25 cellular contexts compared by ENCODE assay signal in genomic region chr10:88890681-88891371, GRCh38. TPM values are rescaled to one million over a fixed set of nuclear protein-coding genes. Genes with fewer than 3 reads are reported as not detected.
DNase-seq lines count a peak whose midpoint lies in the region; ATAC-seq and TF ChIP-seq lines count a peak whose summit lies in the region.
"Had no signal": no experiment of that assay in that cellular context is flagged by ENCODE, and none has a peak within 500 bp of the region (broad histone marks: within the 10 kb centered on the region; RNA-seq: fewer than 3 reads in every experiment).

No MANE protein-coding gene starts in this region.

- no peaks in the 10 kb centered on the region for H4K20me1 ChIP-seq in IMR-90 (ENCODE audit: insufficient read depth, low read length)
- H4K20me1 ChIP-seq in smooth muscle cell (ENCODE audit: low read depth): no peaks in the 10 kb centered on the region

- H3K9me3 ChIP-seq in IMR-90 (ENCODE audit: control insufficient read depth, insufficient read depth, low read length) (no peaks in the 10 kb centered on the region), smooth muscle cell (replicated peaks; ENCODE audit: low read depth) (no peaks in the 10 kb centered on the region), tibial artery (no peaks in the 10 kb centered on the region), WERI-Rb-1 (ENCODE audit: severe bottlenecking) (no peaks in the 10 kb centered on the region)
- H3K9me3 ChIP-seq: adrenal gland, HAP-1, right atrium auricular region had no signal

- no peaks in the 10 kb centered on the region for H3K27me3 ChIP-seq in IMR-90 (ENCODE audit: control insufficient read depth, insufficient read depth, low read length)
- peaks cover 57% of the 10 kb centered on the region for H3K27me3 ChIP-seq in smooth muscle cell (ENCODE audit: low read depth)
- H3K27me3 ChIP-seq in tibial artery: no peaks in the 10 kb centered on the region
- no peaks in the 10 kb centered on the region for H3K27me3 ChIP-seq in WERI-Rb-1 (ENCODE audit: insufficient read depth, low read depth, severe bottlenecking)
- H3K27me3 ChIP-seq: adrenal gland, right atrium auricular region had no signal

- peak overlapping the region; percentile 91 to 94 for H4K8ac ChIP-seq in IMR-90 (ENCODE audit: low read depth in 2 of 2, low read length in 2 of 2)

- TF ChIP-seq CTCF in IMR-90 (conservative IDR thresholded peaks at IDR 0.05; ENCODE audit: low read depth, low read length): no peak
- TF ChIP-seq CTCF in choroid plexus epithelial cell (conservative IDR thresholded peaks at IDR 0.05; ENCODE audit: low read depth, low read length): no peak
- TF ChIP-seq CTCF in smooth muscle cell (IDR thresholded peaks at IDR 0.05; ENCODE audit: borderline replicate concordance, insufficient read depth, poor library complexity, severe bottlenecking): no peak
- TF ChIP-seq CTCF in tibial artery (IDR thresholded peaks at IDR 0.05): no peak
- no peak for TF ChIP-seq CTCF in WERI-Rb-1 (IDR thresholded peaks at IDR 0.05; ENCODE audit: low read depth, low read length)

- POLR2A ChIA-PET in IMR-90 (lab: Charles Lee; ENCODE audit: unreplicated experiment): no interaction called here
- POLR2A ChIA-PET in activated CD8-positive, alpha-beta T cell treated with anti-CD3 and anti-CD28 coated beads, Interleukin-2, amount 10 ng/mL, durations not matched to agents 7 days and 5 days (lab: Charles Lee): no interaction called here

- H3K27ac Mint-ChIP-seq in activated CD8-positive, alpha-beta T cell treated with anti-CD3 and anti-CD28 coated beads, Interleukin-2, amount 10 ng/mL, durations not matched to agents 7 days and 5 days: no peak overlapping the region
- H3K27ac Mint-ChIP-seq: activated CD4-positive, alpha-beta T cell treated with anti-CD3 and anti-CD28 coated beads, Interleukin-2, amount 10 ng/mL, durations not matched to agents 24 days and 14 days; CD4-positive, alpha-beta T cell; type B pancreatic cell had no signal

- peak overlapping the region; percentile 48; the same call in 1 of the 2 replicates for H3K9ac ChIP-seq in IMR-90 (ENCODE audit: low read depth, low read length)
- H3K9ac ChIP-seq in smooth muscle cell (ENCODE audit: low read depth): no peak overlapping the region
- H3K9ac ChIP-seq: parathyroid adenoma had no signal

- peak overlapping the region; percentile 98 for H2AK5ac ChIP-seq in IMR-90 (ENCODE audit: low read depth, low read length)

- WGBS in IMR-90 (ENCODE audit: extremely low coverage in 2 of 2, insufficient read length in 1 of 2), 2 experiments: no CpG with 5 or more reads among the region's 4 CpGs
- 86% methylated on average over 4 of the region's 4 CpGs for WGBS in smooth muscle cell (ENCODE audit: low lambda C conversion rate)

- H3K14ac ChIP-seq in IMR-90 (replicated peaks; ENCODE audit: low read depth, low read length): peak overlapping the region; percentile 92

- H2AK9ac ChIP-seq in IMR-90 (replicated peaks; ENCODE audit: low read depth, low read length, poor library complexity): no peak overlapping the region

- H2AFZ ChIP-seq in IMR-90 (replicated peaks; ENCODE audit: low read length, poor library complexity) (no peak overlapping the region), smooth muscle cell (ENCODE audit: low read depth) (no peak overlapping the region)
- H2AFZ ChIP-seq: parathyroid adenoma had no signal

- H2BK5ac ChIP-seq in IMR-90 (ENCODE audit: low read depth, low read length, poor library complexity, severe bottlenecking): peak overlapping the region; percentile 94

- H3K27me3 Mint-ChIP-seq in activated CD8-positive, alpha-beta T cell treated with anti-CD3 and anti-CD28 coated beads, Interleukin-2, amount 10 ng/mL, durations not matched to agents 7 days and 5 days (ENCODE audit: low read depth): no peaks in the 10 kb centered on the region
- H3K27me3 Mint-ChIP-seq: activated CD4-positive, alpha-beta T cell treated with anti-CD3 and anti-CD28 coated beads, Interleukin-2, amount 10 ng/mL, durations not matched to agents 24 days and 14 days; CD4-positive, alpha-beta T cell; type B pancreatic cell had no signal

- H3K4me3 ChIP-seq in IMR-90 (ENCODE audit: insufficient read depth, low read depth, low read length) (no peak overlapping the region), choroid plexus epithelial cell (ENCODE audit: low read depth, low read length) (no peak overlapping the region), smooth muscle cell (no peak overlapping the region), tibial artery (no peak overlapping the region), WERI-Rb-1 (ENCODE audit: low read depth, low read length) (no peak overlapping the region)
- H3K4me3 ChIP-seq: adrenal gland, HAP-1, right atrium auricular region had no signal

- CTCF ChIA-PET in IMR-90 (lab: Yijun Ruan, JAX): no interaction called here
- CTCF ChIA-PET in activated CD8-positive, alpha-beta T cell treated with anti-CD3 and anti-CD28 coated beads, Interleukin-2, amount 10 ng/mL, durations not matched to agents 7 days and 5 days (lab: Charles Lee): interaction anchor here (0.5 to 1.8 kb wide), 2 partner anchors 9 to 44 kb away, joined by 3 to 7 read pairs; no protein-coding TSS in a partner anchor

- H3K56ac ChIP-seq in IMR-90 (ENCODE audit: extremely low read depth, insufficient read depth, low read length): peak overlapping the region; percentile 45

- no peaks in the 10 kb centered on the region for H3K9me3 Mint-ChIP-seq in activated CD8-positive, alpha-beta T cell treated with anti-CD3 and anti-CD28 coated beads, Interleukin-2, amount 10 ng/mL, durations not matched to agents 7 days and 5 days (ENCODE audit: insufficient read depth)
- H3K9me3 Mint-ChIP-seq: activated CD4-positive, alpha-beta T cell treated with anti-CD3 and anti-CD28 coated beads, Interleukin-2, amount 10 ng/mL, durations not matched to agents 24 days and 14 days; activated T-cell treated with anti-CD3 and anti-CD28 coated beads, Interleukin-2, amount 50 U/mL, for 4 hours; CD4-positive, alpha-beta T cell; type B pancreatic cell had no signal

- TF ChIP-seq POLR2A in IMR-90 (IDR thresholded peaks at IDR 0.05; ENCODE audit: low read depth, low read length): no peak

- H4K5ac ChIP-seq in IMR-90 (ENCODE audit: low read depth, low read length): peak overlapping the region; percentile 92

- H3K4me1 ChIP-seq in IMR-90 (ENCODE audit: control insufficient read depth, insufficient read depth, low read length) (peaks cover 39% of the 10 kb centered on the region), smooth muscle cell (ENCODE audit: low read depth) (no peaks in the 10 kb centered on the region), tibial artery (no peaks in the 10 kb centered on the region)

- intact Hi-C loops in IMR-90 (cut with micrococcal nuclease): no loop called here
- intact Hi-C loops in tibial artery (cut with DNase I; ENCODE audit: low total_unique reads): no loop called here

- BruUV-seq in IMR-90 (replicated peaks; lab: Mats Ljungman, UMichigan): no TSS peak

- H3K4me2 ChIP-seq in IMR-90 (ENCODE audit: low read depth, low read length) (peak overlapping the region; percentile 74), smooth muscle cell (peak overlapping the region; percentile 2)

- H3K27ac ChIP-seq in IMR-90 (ENCODE audit: insufficient read depth, low read length) (peak overlapping the region; percentile 92), smooth muscle cell (ENCODE audit: low read depth) (no peak overlapping the region), tibial artery (no peak overlapping the region), WERI-Rb-1 (no peak overlapping the region)
- H3K27ac ChIP-seq: parathyroid adenoma, right atrium auricular region had no signal

- H3K4me3 Mint-ChIP-seq in activated CD8-positive, alpha-beta T cell treated with anti-CD3 and anti-CD28 coated beads, Interleukin-2, amount 10 ng/mL, durations not matched to agents 7 days and 5 days: no peak overlapping the region
- H3K4me3 Mint-ChIP-seq: activated T-cell treated with anti-CD3 and anti-CD28 coated beads, Interleukin-2, amount 50 U/mL, for 4 hours; CD4-positive, alpha-beta T cell; type B pancreatic cell had no signal

- H3K18ac ChIP-seq in IMR-90 (ENCODE audit: low read depth, low read length): peak overlapping the region; percentile 96; the same call in 1 of the 2 replicates

- peak overlapping the region; percentile 91 for H2BK15ac ChIP-seq in IMR-90 (ENCODE audit: low read depth, low read length)

- peak overlapping the region; percentile 71 for H3K23ac ChIP-seq in IMR-90 (ENCODE audit: low read depth, low read length)

- H3K4ac ChIP-seq in IMR-90 (ENCODE audit: low read depth, low read length): peak overlapping the region; percentile 82

- H2BK120ac ChIP-seq in IMR-90 (ENCODE audit: low read depth, low read length): peak overlapping the region; percentile 96

- ATAC-seq in IMR-90 (ENCODE audit: low read depth): peak; percentile 63
- no peak for ATAC-seq in activated CD8-positive, alpha-beta T cell treated with anti-CD3 and anti-CD28 coated beads, Interleukin-2, amount 10 ng/mL, durations not matched to agents 7 days and 5 days
- ATAC-seq: activated T-cell treated with anti-CD3 and anti-CD28 coated beads, Interleukin-2, amount 50 U/mL, for 4 hours had no signal

- H3K36me3 Mint-ChIP-seq in activated CD8-positive, alpha-beta T cell treated with anti-CD3 and anti-CD28 coated beads, Interleukin-2, amount 10 ng/mL, durations not matched to agents 7 days and 5 days (ENCODE audit: low read depth): peaks cover 45% of the 10 kb centered on the region
- H3K36me3 Mint-ChIP-seq: type B pancreatic cell had no signal

- peaks cover 76% of the 10 kb centered on the region for H3K4me1 Mint-ChIP-seq in activated CD8-positive, alpha-beta T cell treated with anti-CD3 and anti-CD28 coated beads, Interleukin-2, amount 10 ng/mL, durations not matched to agents 7 days and 5 days (ENCODE audit: low read depth)

- dilution Hi-C loops in IMR-90 (cut with HindIII; ENCODE audit: low sequenced_read_pairs, unreplicated experiment): no loop called here

- TF ChIP-seq RAD21 in IMR-90 (IDR thresholded peaks at IDR 0.05; ENCODE audit: low read length): no peak

- in situ Hi-C loops in IMR-90 (cut with MboI; ENCODE audit: low sequenced_read_pairs): no loop called here

- DNase-seq in ELR (ENCODE audit: low read depth) (peak; percentile 22), IMR-90 (peak; percentile 56), choroid plexus epithelial cell (ENCODE audit: low read depth) (peak; percentile 55), smooth muscle cell (lab: John Stamatoyannopoulos, UW; ENCODE audit: unreplicated experiment) (no peak), tibial artery (no peak), WERI-Rb-1 (no peak)
- DNase-seq in activated CD8-positive, alpha-beta T cell treated with anti-CD3 and anti-CD28 coated beads, Interleukin-2, amount 10 ng/mL, durations not matched to agents 7 days and 5 days: no peak
- DNase-seq: activated CD4-positive, alpha-beta T cell treated with anti-CD3 and anti-CD28 coated beads, Interleukin-2, amount 10 ng/mL, durations not matched to agents 24 days and 14 days; activated gamma-delta T cell treated with Interleukin-2 at 50 U/mL for 16 hours; activated T-cell treated with anti-CD3 and anti-CD28 coated beads, Interleukin-2, amount 50 U/mL, for 4 hours; adrenal gland; CD4-positive, alpha-beta T cell; KG1; NCI-H1694; NCI-H2171 treated with DMSO at 0.1 percent for 48 hours; NCI-H510A treated with DMSO at 0.1 percent for 48 hours; NK-92 treated with Interleukin-12 subunit alpha and Interleukin-12 subunit beta, amount 100 ng/mL, for 24 hours; SHP77; stimulated activated CD4-positive, alpha-beta T cell treated with anti-CD3 and anti-CD28 coated beads, Interleukin-2, amount 100 ng/mL, for 48 hours; SW 1271; T1000 had no signal

- peak overlapping the region; percentile 85 for H4K91ac ChIP-seq in IMR-90 (ENCODE audit: insufficient read depth, low read depth, low read length)

- H3K36me3 ChIP-seq in IMR-90 (ENCODE audit: control insufficient read depth, insufficient read depth, low read length) (peaks cover 2% of the 10 kb centered on the region; the same call in 1 of the 2 replicates), smooth muscle cell (ENCODE audit: low read depth) (no peaks in the 10 kb centered on the region), tibial artery (no peaks in the 10 kb centered on the region), WERI-Rb-1 (no peaks in the 10 kb centered on the region)
- H3K36me3 ChIP-seq: adrenal gland, HAP-1, right atrium auricular region had no signal

- peaks cover 18% of the 10 kb centered on the region for H3K9me1 ChIP-seq in IMR-90 (ENCODE audit: insufficient read depth, low read length)

- no peaks in the 10 kb centered on the region for H3K79me2 ChIP-seq in smooth muscle cell (ENCODE audit: low read depth)
- H3K79me2 ChIP-seq: parathyroid adenoma had no signal

- H3K79me1 ChIP-seq in IMR-90 (ENCODE audit: low read depth in 1 of 2, low read length in 2 of 2): peaks cover 23 to 59% of the 10 kb centered on the region in 2 experiments

- H3F3A ChIP-seq in smooth muscle cell (ENCODE audit: low read depth): no peaks in the 10 kb centered on the region

- H2BK20ac ChIP-seq in IMR-90 (ENCODE audit: low read depth, low read length): peak overlapping the region; percentile 95

RNA-seq across cellular contexts. Expression of gene STAMBPL1, which starts 10.8 kb away (rescaled TPM):
- 28.1 and 32.8 TPM in 2 replicates for total RNA-seq in IMR-90 (2012; rRNA removed)
- polyA plus RNA-seq in IMR-90 (2012; rRNA removed): 26.8 and 30.6 TPM in 2 replicates
- 10.8 and 17.7 TPM in 2 replicates for polyA plus RNA-seq in IMR-90 (2012; cell fraction: cytosol; rRNA removed)
- 41.6 and 41.8 TPM in 2 replicates for polyA plus RNA-seq in IMR-90 (2012; cell fraction: nucleus; rRNA removed; ENCODE audit: low replicate concordance)
- total RNA-seq in smooth muscle cell: 1.1 and 1.2 TPM in 2 replicates
- polyA plus RNA-seq in smooth muscle cell: 0.49 and 0.61 TPM in 2 replicates
- total RNA-seq in activated CD8-positive, alpha-beta T cell treated with anti-CD3 and anti-CD28 coated beads, Interleukin-2, amount 10 ng/mL, durations not matched to agents 7 days and 5 days: 10 to 100 TPM; 67.6 TPM

RNA-seq across cellular contexts. Expression of gene ANKRD22, which starts 39.2 kb away (rescaled TPM):
- total RNA-seq in IMR-90 (2012; rRNA removed): not detected in 2 replicates
- not detected in 2 replicates for polyA plus RNA-seq in IMR-90 (2012; rRNA removed)
- not detected in 2 replicates for polyA plus RNA-seq in IMR-90 (2012; cell fraction: cytosol; rRNA removed)
- polyA plus RNA-seq in IMR-90 (2012; cell fraction: nucleus; rRNA removed; ENCODE audit: low replicate concordance): not detected in 2 replicates
- 3.4 and 6.9 TPM in 2 replicates for total RNA-seq in smooth muscle cell
- polyA plus RNA-seq in smooth muscle cell: 1.9 and 2.3 TPM in 2 replicates
- total RNA-seq in activated CD8-positive, alpha-beta T cell treated with anti-CD3 and anti-CD28 coated beads, Interleukin-2, amount 10 ng/mL, durations not matched to agents 7 days and 5 days: under 1 TPM in 1 of 2 experiments, not detected in 1; 0.45 TPM
- total RNA-seq: activated CD4-positive, alpha-beta T cell treated with anti-CD3 and anti-CD28 coated beads, Interleukin-2, amount 10 ng/mL, durations not matched to agents 24 days and 14 days; CD4-positive, alpha-beta T cell; right atrium auricular region had no signal

Comparison
In these comparisons a context has a peak if more than half of its experiments do, and no peak if none do; other contexts are left out.
1. DNase-seq: peak in ELR (single experiment), IMR-90 (single experiment) and choroid plexus epithelial cell (single experiment); none in smooth muscle cell (single experiment), tibial artery (0 of 2), activated CD8-positive, alpha-beta T cell treated with anti-CD3 and anti-CD28 coated beads, Interleukin-2, amount 10 ng/mL, durations not matched to agents 7 days and 5 days (single experiment) and WERI-Rb-1 (single experiment).
2. RNA of gene STAMBPL1, which starts 10.8 kb away (total RNA-seq): 67.6 TPM in activated CD8-positive, alpha-beta T cell treated with anti-CD3 and anti-CD28 coated beads, Interleukin-2, amount 10 ng/mL, durations not matched to agents 7 days and 5 days and 28.1 to 32.8 TPM in IMR-90; 1.1 to 1.2 TPM in smooth muscle cell; every median in the first group is over 10 times any median in the second.